27 cellular contexts compared by ENCODE assay signal in genomic region chr4:95596676-95597075, GRCh38.
"Had no signal": no experiment of that assay in that cellular context is flagged by ENCODE, and none has a peak within 500 bp of the region (broad histone marks: within the 10 kb centered on the region; RNA-seq: fewer than 3 reads in every experiment).

No MANE protein-coding gene starts in this region.

- DNase-seq: activated CD4-positive, alpha-beta memory T cell treated with anti-CD3 and anti-CD28 coated beads for 36 hours; activated CD4-positive, alpha-beta T cell treated with anti-CD3 and anti-CD28 coated beads for 1 hour; activated CD4-positive, alpha-beta T cell treated with anti-CD3 and anti-CD28 coated beads for 48 hours; activated CD8-positive, alpha-beta memory T cell treated with anti-CD3 and anti-CD28 coated beads, Interleukin-2, amount 10 ng/mL, durations not matched to agents 7 days and 5 days; activated CD8-positive, alpha-beta memory T cell treated with anti-CD3 and anti-CD28 coated beads, Interleukin-2, amount 50 U/mL, for 4 hours; activated CD8-positive, alpha-beta T cell treated with anti-CD3 and anti-CD28 coated beads, Interleukin-2, amount 10 ng/mL, durations not matched to agents 7 days and 5 days; activated effector memory CD4-positive, alpha-beta T cell treated with anti-CD3 and anti-CD28 coated beads, Interleukin-2, amount 50 U/mL, for 16 hours; activated naive CD4-positive, alpha-beta T cell treated with anti-CD3 and anti-CD28 coated beads for 36 hours; activated naive CD8-positive, alpha-beta T cell treated with anti-CD3 and anti-CD28 coated beads for 36 hours; activated naive CD8-positive, alpha-beta T cell treated with anti-CD3 and anti-CD28 coated beads, Interleukin-2, amount 50 U/mL, for 24 hours; activated T-cell treated with anti-CD3 and anti-CD28 coated beads, Interleukin-2, amount 50 U/mL, for 1 hour; activated T-cell treated with anti-CD3 and anti-CD28 coated beads, Interleukin-2, amount 50 U/mL, for 48 hours; adrenal gland; amygdala; aorta; body of pancreas; caudate nucleus; cortex of kidney; dermis blood vessel endothelial cell; effector CD4-positive, alpha-beta T cell; effector memory CD8-positive, alpha-beta T cell; erythroblast; foreskin keratinocyte; gastrocnemius medialis; glutamatergic neuron; heart left ventricle; T-helper 2 cell had no signal
